ENCODE assay signal across 10 cellular contexts in the genomic region with DNA sequence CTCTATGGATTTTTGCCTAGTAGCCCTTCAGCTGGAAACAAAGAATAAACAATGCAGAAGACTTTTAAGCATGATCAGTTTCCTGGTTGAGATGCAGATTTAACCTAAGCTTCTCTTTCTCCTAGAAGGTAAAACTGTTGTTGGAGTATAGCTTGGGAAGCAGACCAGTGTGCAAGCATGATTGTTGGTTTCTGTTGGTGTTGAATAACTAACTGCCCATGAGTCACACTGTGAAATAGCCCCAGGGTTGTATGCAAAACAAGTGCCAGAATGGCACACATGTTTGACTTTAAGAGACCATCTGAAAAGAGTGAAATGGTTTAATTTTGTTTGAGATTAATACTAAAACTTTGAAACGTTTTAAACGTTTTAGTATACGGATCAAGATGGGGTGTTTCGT.
DNase-seq lines count a peak whose midpoint lies in the region; ATAC-seq and TF ChIP-seq lines count a peak whose summit lies in the region.
"Had no signal": no experiment of that assay in that cellular context is flagged by ENCODE, and none has a peak within 500 bp of the region (broad histone marks: within the 10 kb centered on the region; RNA-seq: fewer than 3 reads in every experiment).

No MANE protein-coding gene starts in this region.

- H3K27ac ChIP-seq in MM.1S (ENCODE audit: low read length) (no peak overlapping the region), mammary epithelial cell (ENCODE audit: insufficient read depth, low read depth, low read length) (peak overlapping the region; percentile 70), mesendoderm (ENCODE audit: low read depth, low read length) (no peak overlapping the region)

- no peaks in the 10 kb centered on the region for H3K4me1 Mint-ChIP-seq in activated T-cell treated with anti-CD3 and anti-CD28 coated beads, Interleukin-2, amount 50 U/mL, for 24 hours (ENCODE audit: low read depth)
- H3K4me1 Mint-ChIP-seq: activated CD8-positive, alpha-beta memory T cell treated with anti-CD3 and anti-CD28 coated beads, Interleukin-2, amount 10 ng/mL, durations not matched to agents 7 days and 5 days had no signal

- H3K27me3 ChIP-seq in MM.1S (replicated peaks; ENCODE audit: insufficient read depth, low read length) = no peaks in the 10 kb centered on the region
- no peaks in the 10 kb centered on the region for H3K27me3 ChIP-seq in mammary epithelial cell (ENCODE audit: insufficient read depth, low read length)
- no peaks in the 10 kb centered on the region for H3K27me3 ChIP-seq in mesendoderm (ENCODE audit: insufficient read depth, low read length, poor library complexity)

- H3K36me3 ChIP-seq in MM.1S (replicated peaks; ENCODE audit: insufficient read depth, low read length) (no peaks in the 10 kb centered on the region), mammary epithelial cell (ENCODE audit: insufficient read depth, low read length) (peaks cover 25% of the 10 kb centered on the region), mesendoderm (ENCODE audit: control insufficient read depth, insufficient read depth, low read length) (no peaks in the 10 kb centered on the region)

- H4K8ac ChIP-seq in mesendoderm (ENCODE audit: low read depth, low read length) = no peak overlapping the region

- CTCF ChIA-PET in mammary epithelial cell (lab: Charles Lee; ENCODE audit: low non-redundant PET) = no interaction called here

- H3K9me2 ChIP-seq in MM.1S (replicated peaks; ENCODE audit: insufficient read depth, low read length) = no peaks in the 10 kb centered on the region

- no peaks in the 10 kb centered on the region for H3K9me3 ChIP-seq in MM.1S (replicated peaks; ENCODE audit: insufficient read depth, low read length)
- H3K9me3 ChIP-seq in mammary epithelial cell (replicated peaks; ENCODE audit: insufficient read depth, low read length) = no peaks in the 10 kb centered on the region

- H3K23ac ChIP-seq in mesendoderm (ENCODE audit: low read length) = no peak overlapping the region

- H3K9me3 Mint-ChIP-seq in activated T-cell treated with anti-CD3 and anti-CD28 coated beads, Interleukin-2, amount 50 U/mL, for 24 hours = no peaks in the 10 kb centered on the region
- H3K9me3 Mint-ChIP-seq: T-helper 1 cell treated with Interleukin-12 subunit alpha and Interleukin-12 subunit beta and Interleukin-4 antibody, amounts not matched to agents 30 μg/mL and 1 μg/mL, for 36 hours had no signal

- in situ Hi-C loops in mammary epithelial cell (cut with MboI; ENCODE audit: low sequenced_read_pairs in 2 of 2) = no loop called here

- H3K4me2 ChIP-seq in MM.1S (ENCODE audit: low read depth, low read length) (no peak overlapping the region), mammary epithelial cell (ENCODE audit: insufficient read depth, low read depth, low read length) (no peak overlapping the region), mesendoderm (ENCODE audit: low read length) (no peak overlapping the region)

- no TSS peak for BruUV-seq in mammary epithelial cell (replicated peaks; lab: Mats Ljungman, UMichigan)

- H3K4me3 ChIP-seq in MM.1S (ENCODE audit: low read length) (no peak overlapping the region), mammary epithelial cell (replicated peaks in 1 of 3; ENCODE audit: insufficient read depth in 1 of 3, low read depth in 2 of 3, low read length in 3 of 3) (no peak overlapping the region), mesendoderm (ENCODE audit: low read length) (no peak overlapping the region)

- peaks cover 8% of the 10 kb centered on the region for H3K4me1 ChIP-seq in MM.1S (ENCODE audit: low read length)
- peaks cover 11% of the 10 kb centered on the region for H3K4me1 ChIP-seq in mammary epithelial cell (ENCODE audit: insufficient read depth, low read length)
- no peaks in the 10 kb centered on the region for H3K4me1 ChIP-seq in mesendoderm (ENCODE audit: control insufficient read depth, low read depth, low read length)

- intact Hi-C loops in mammary epithelial cell (cut with micrococcal nuclease) = loop anchor here (5.0 kb wide), 1 partner anchor 41 kb away; no protein-coding TSS in a partner anchor

- H3K9ac ChIP-seq in MM.1S (ENCODE audit: low read length) (no peak overlapping the region), mammary epithelial cell (ENCODE audit: insufficient read depth, low read length) (no peak overlapping the region), mesendoderm (ENCODE audit: low read length) (no peak overlapping the region)

- 85% methylated on average over 4 of the region's 4 CpGs for WGBS in mammary epithelial cell (ENCODE audit: low coverage, missing lambda C conversion rate)
- WGBS in mesendoderm (ENCODE audit: extremely low coverage, insufficient coverage, low lambda C conversion rate) = 100% methylated on average over 4 of the region's 4 CpGs

- no peak overlapping the region for H3K18ac ChIP-seq in mesendoderm (ENCODE audit: low read length)

- H2BK5ac ChIP-seq in mesendoderm (ENCODE audit: low read length) = no peak overlapping the region

- TF ChIP-seq CTCF in MM.1S (IDR thresholded peaks at IDR 0.05; ENCODE audit: low read length) (no peak), mammary epithelial cell (conservative IDR thresholded peaks at IDR 0.05 in 1 of 2, IDR thresholded peaks at IDR 0.05 in 1 of 2; ENCODE audit: extremely low read depth in 1 of 2, insufficient read depth in 1 of 2, low read depth in 1 of 2, low read length in 2 of 2) (no peak)

- no peak overlapping the region for H2AK5ac ChIP-seq in mesendoderm (ENCODE audit: low read length)

- H3K79me2 ChIP-seq in MM.1S (ENCODE audit: low read length) (no peaks in the 10 kb centered on the region), mammary epithelial cell (ENCODE audit: insufficient read depth, low read length) (no peaks in the 10 kb centered on the region), mesendoderm (ENCODE audit: control insufficient read depth, insufficient read depth, low read length) (no peaks in the 10 kb centered on the region)

- no peak overlapping the region for H4K5ac ChIP-seq in mesendoderm (ENCODE audit: low read length)

- dilution Hi-C loops in mammary epithelial cell (cut with HindIII; ENCODE audit: low sequenced_read_pairs) = loop anchor here (5.0 kb wide), 1 partner anchor 41 kb away; no protein-coding TSS in a partner anchor

- no peaks in the 10 kb centered on the region for H3K36me3 Mint-ChIP-seq in activated T-cell treated with anti-CD3 and anti-CD28 coated beads, Interleukin-2, amount 50 U/mL, for 24 hours (ENCODE audit: low read depth)
- H3K36me3 Mint-ChIP-seq: activated CD8-positive, alpha-beta memory T cell treated with anti-CD3 and anti-CD28 coated beads, Interleukin-2, amount 10 ng/mL, durations not matched to agents 7 days and 5 days had no signal

- no peak overlapping the region for H2AFZ ChIP-seq in MM.1S (ENCODE audit: low read length)
- H2AFZ ChIP-seq in mammary epithelial cell (ENCODE audit: low read depth, low read length) = no peak overlapping the region

- H2BK15ac ChIP-seq in mesendoderm (replicated peaks; ENCODE audit: low read depth) = no peak overlapping the region

- H2BK120ac ChIP-seq in mesendoderm (ENCODE audit: low read depth, low read length) = no peak overlapping the region

- H3K4me3 Mint-ChIP-seq in activated T-cell treated with anti-CD3 and anti-CD28 coated beads, Interleukin-2, amount 50 U/mL, for 24 hours = no peak overlapping the region
- H3K4me3 Mint-ChIP-seq: activated CD8-positive, alpha-beta memory T cell treated with anti-CD3 and anti-CD28 coated beads, Interleukin-2, amount 10 ng/mL, durations not matched to agents 7 days and 5 days; T-helper 1 cell treated with Interleukin-12 subunit alpha and Interleukin-12 subunit beta and Interleukin-4 antibody, amounts not matched to agents 30 μg/mL and 1 μg/mL, for 36 hours had no signal

- no peak for ATAC-seq in HG03039 (IDR thresholded peaks at IDR 0.05; ENCODE audit: unreplicated experiment)
- ATAC-seq: activated CD8-positive, alpha-beta memory T cell treated with anti-CD3 and anti-CD28 coated beads, Interleukin-2, amount 10 ng/mL, durations not matched to agents 7 days and 5 days had no signal

- peaks cover 15% of the 10 kb centered on the region for H3K27me3 Mint-ChIP-seq in activated T-cell treated with anti-CD3 and anti-CD28 coated beads, Interleukin-2, amount 50 U/mL, for 24 hours

- no peaks in the 10 kb centered on the region for H3F3A ChIP-seq in MM.1S (ENCODE audit: insufficient read depth, low read length)

- no peaks in the 10 kb centered on the region for H3K79me1 ChIP-seq in mesendoderm (ENCODE audit: low read length)

- H3K4ac ChIP-seq in mesendoderm (ENCODE audit: low read depth, low read length) = no peak overlapping the region

- no peak overlapping the region for H3K56ac ChIP-seq in mesendoderm (ENCODE audit: low read length)

- DNase-seq in GM04504 (ENCODE audit: low read depth) = peak; percentile 76
- DNase-seq in MM.1S = peak; percentile 18
- peak; percentile 80 for DNase-seq in mammary epithelial cell
- DNase-seq in mesendoderm = peak; percentile 32
- DNase-seq in activated T-cell treated with anti-CD3 and anti-CD28 coated beads, Interleukin-2, amount 50 U/mL, for 24 hours = no peak
- DNase-seq in activated naive CD4-positive, alpha-beta T cell treated with anti-CD3 and anti-CD28 coated beads, Interleukin-2, amount 50 U/mL, for 16 hours = no peak
- DNase-seq: activated CD8-positive, alpha-beta memory T cell treated with anti-CD3 and anti-CD28 coated beads, Interleukin-2, amount 10 ng/mL, durations not matched to agents 7 days and 5 days; NCI-H524 had no signal

- no peak overlapping the region for H3K27ac Mint-ChIP-seq in activated T-cell treated with anti-CD3 and anti-CD28 coated beads, Interleukin-2, amount 50 U/mL, for 24 hours
- H3K27ac Mint-ChIP-seq: activated CD8-positive, alpha-beta memory T cell treated with anti-CD3 and anti-CD28 coated beads, Interleukin-2, amount 10 ng/mL, durations not matched to agents 7 days and 5 days; T-helper 1 cell treated with Interleukin-12 subunit alpha and Interleukin-12 subunit beta and Interleukin-4 antibody, amounts not matched to agents 30 μg/mL and 1 μg/mL, for 36 hours had no signal

- H4K20me1 ChIP-seq in MM.1S (ENCODE audit: insufficient read depth, low read length) (no peaks in the 10 kb centered on the region), mammary epithelial cell (ENCODE audit: insufficient read depth, low read length) (no peaks in the 10 kb centered on the region)

Comparison
In these comparisons a context has a peak if more than half of its experiments do, and no peak if none do; other contexts are left out.
1. DNase-seq: peak in GM04504 (single experiment), MM.1S (single experiment), mammary epithelial cell (single experiment) and mesendoderm (single experiment); none in activated T-cell treated with anti-CD3 and anti-CD28 coated beads, Interleukin-2, amount 50 U/mL, for 24 hours (single experiment) and activated naive CD4-positive, alpha-beta T cell treated with anti-CD3 and anti-CD28 coated beads, Interleukin-2, amount 50 U/mL, for 16 hours (single experiment).